In the genomic region with DNA sequence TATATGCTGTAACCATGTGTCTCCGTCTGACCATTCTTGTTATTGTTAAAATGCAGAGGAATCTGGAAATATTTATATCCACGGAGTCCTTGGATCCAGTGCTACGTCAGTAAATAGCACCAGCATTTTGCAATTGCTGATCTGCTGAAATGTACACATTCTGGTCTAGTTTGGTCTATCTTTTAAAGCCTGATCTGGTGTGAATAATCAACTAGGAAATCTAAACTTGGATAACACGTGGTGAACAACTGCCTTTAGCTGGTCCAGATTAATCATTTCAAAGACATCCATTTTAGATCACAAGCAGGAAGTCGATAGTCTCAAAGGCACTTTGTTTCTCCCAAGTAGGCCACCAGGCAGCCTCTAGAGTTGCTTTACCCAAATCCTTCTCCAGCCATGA, we compare ENCODE assay signal across 18 cellular contexts. TPM values are rescaled to one million over a fixed set of nuclear protein-coding genes. Genes with fewer than 3 reads are reported as not detected.
"Had no signal": no experiment of that assay in that cellular context is flagged by ENCODE, and none has a peak within 500 bp of the region (broad histone marks: within the 10 kb centered on the region; RNA-seq: fewer than 3 reads in every experiment).

No MANE protein-coding gene starts in this region.

- DNase-seq: activated CD4-positive, alpha-beta T cell treated with anti-CD3 and anti-CD28 coated beads, Interleukin-2, amount 50 U/mL, for 4 hours; activated CD4-positive, CD25-positive, alpha-beta regulatory T cell treated with anti-CD3 and anti-CD28 coated beads, Interleukin-2, amount 50 U/mL, for 72 hours; activated effector memory CD4-positive, alpha-beta T cell treated with anti-CD3 and anti-CD28 coated beads, Interleukin-2, amount 50 U/mL, for 16 hours; activated naive CD8-positive, alpha-beta T cell treated with anti-CD3 and anti-CD28 coated beads for 36 hours; activated T-cell treated with anti-CD3 and anti-CD28 coated beads, Interleukin-2, amount 50 U/mL, for 4 hours; aorta; immature natural killer cell; left cardiac atrium; lower lobe of right lung; midbrain; naive thymus-derived CD8-positive, alpha-beta T cell; psoas muscle; right lobe of liver; stimulated activated CD4-positive, alpha-beta T cell treated with anti-CD3 and anti-CD28 coated beads, Interleukin-2, amount 100 ng/mL, for 48 hours; stimulated activated naive CD8-positive, alpha-beta T cell treated with anti-CD3 and anti-CD28 coated beads, Interleukin-15, Interleukin-2, amounts not matched to agents 100 U/mL and 50 U/mL, for 24 hours; T-helper 9 cell; testis had no signal

- H3K9me3 ChIP-seq: lower lobe of right lung, neutrophil, psoas muscle, right lobe of liver, testis had no signal

- H3K27ac ChIP-seq: neutrophil, psoas muscle, right lobe of liver had no signal

- H3K36me3 ChIP-seq: lower lobe of right lung, neutrophil, right lobe of liver had no signal

- H3K4me3 ChIP-seq: lower lobe of right lung, psoas muscle, right lobe of liver, testis had no signal

- H3K4me1 ChIP-seq: lower lobe of right lung, right lobe of liver had no signal

- H3K27me3 ChIP-seq: right lobe of liver, testis had no signal

- ATAC-seq: activated T-cell treated with anti-CD3 and anti-CD28 coated beads, Interleukin-2, amount 50 U/mL, for 4 hours; left cardiac atrium; lower lobe of right lung; naive thymus-derived CD8-positive, alpha-beta T cell; psoas muscle; right lobe of liver; stimulated activated naive CD8-positive, alpha-beta T cell treated with anti-CD3 and anti-CD28 coated beads, Interleukin-15, Interleukin-2, amounts not matched to agents 100 U/mL and 50 U/mL, for 24 hours had no signal

RNA-seq across cellular contexts. Expression of gene PDPN, which starts 32.6 kb away (rescaled TPM):
- total RNA-seq: activated naive CD8-positive, alpha-beta T cell treated with anti-CD3 and anti-CD28 coated beads for 36 hours; naive thymus-derived CD8-positive, alpha-beta T cell had no signal
